In the genomic region with DNA sequence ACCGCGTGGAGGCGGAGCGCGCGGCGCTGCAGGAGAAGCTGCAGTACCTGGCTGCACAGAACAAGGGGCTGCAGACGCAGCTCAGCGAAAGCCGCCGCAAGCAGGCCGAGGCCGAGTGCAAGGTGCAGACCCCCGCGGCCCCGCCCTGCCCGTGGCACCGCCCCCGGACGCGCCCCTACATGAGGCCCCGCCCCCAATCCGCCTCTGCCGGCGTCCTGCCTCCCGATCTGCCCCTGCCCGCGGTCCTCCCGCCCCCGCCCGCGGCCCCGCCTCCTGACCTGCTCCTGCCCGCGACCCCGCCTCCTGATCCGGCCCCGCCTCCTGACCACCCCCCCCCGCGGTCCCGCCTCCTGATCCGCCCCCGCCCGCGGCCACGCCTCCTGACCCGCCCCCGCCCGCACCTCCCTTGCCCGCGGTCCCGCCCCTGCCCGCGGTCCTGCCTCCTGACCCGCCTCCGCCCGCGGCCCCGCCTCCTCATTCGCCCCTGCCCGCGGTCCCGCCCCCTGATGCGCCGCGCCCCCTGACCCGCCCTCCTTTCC, we compare ENCODE assay signal across 8 cellular contexts. TPM values are rescaled to one million over a fixed set of nuclear protein-coding genes. Genes with fewer than 3 reads are reported as not detected.
DNase-seq lines count a peak whose midpoint lies in the region; ATAC-seq and TF ChIP-seq lines count a peak whose summit lies in the region.

No MANE protein-coding gene starts in this region.

- H3K9me3 Mint-ChIP-seq in activated CD4-positive, alpha-beta T cell treated with anti-CD3 and anti-CD28 coated beads for 36 hours (ENCODE audit: low read depth) = no peaks in the 10 kb centered on the region
- no peaks in the 10 kb centered on the region for H3K9me3 Mint-ChIP-seq in chondrocyte (ENCODE audit: low read depth)

- no peaks in the 10 kb centered on the region for H3K9me3 ChIP-seq in GM23248 (ENCODE audit: low read depth)

- no peaks in the 10 kb centered on the region for H3K27me3 ChIP-seq in GM23248 (replicated peaks; ENCODE audit: insufficient read depth)

- H3K27ac Mint-ChIP-seq in activated CD4-positive, alpha-beta T cell treated with anti-CD3 and anti-CD28 coated beads for 36 hours = no peak overlapping the region
- H3K27ac Mint-ChIP-seq in chondrocyte (ENCODE audit: unreplicated experiment) = no peak overlapping the region

- no peaks in the 10 kb centered on the region for H3K4me1 ChIP-seq in GM23248 (ENCODE audit: insufficient read depth)

- no peak overlapping the region for H3K27ac ChIP-seq in GM23248

- no peaks in the 10 kb centered on the region for H3K79me2 ChIP-seq in GM23248 (ENCODE audit: insufficient read depth)

- no peak overlapping the region for H3K4me3 ChIP-seq in GM23248

- H3K9ac ChIP-seq in GM23248 = no peak overlapping the region

- H3K4me2 ChIP-seq in GM23248 (ENCODE audit: unreplicated experiment) = no peak overlapping the region

- peaks cover 12% of the 10 kb centered on the region for H3K4me1 Mint-ChIP-seq in activated CD4-positive, alpha-beta T cell treated with anti-CD3 and anti-CD28 coated beads for 36 hours
- no peaks in the 10 kb centered on the region for H3K4me1 Mint-ChIP-seq in chondrocyte (ENCODE audit: low read depth)

- POLR2A ChIA-PET in activated CD4-positive, alpha-beta T cell treated with anti-CD3 and anti-CD28 coated beads for 36 hours (lab: Charles Lee) = no interaction called here

- H4K20me1 ChIP-seq in GM23248 (ENCODE audit: insufficient read depth) = no peaks in the 10 kb centered on the region

- H3F3A ChIP-seq in GM23248 (ENCODE audit: insufficient read depth) = no peaks in the 10 kb centered on the region

- peak; percentile 74 for ATAC-seq in activated CD4-positive, alpha-beta T cell treated with anti-CD3 and anti-CD28 coated beads for 36 hours
- ATAC-seq in HG03108 (IDR thresholded peaks at IDR 0.05; ENCODE audit: unreplicated experiment) = no peak
- ATAC-seq in GM21447 (IDR thresholded peaks at IDR 0.05; ENCODE audit: unreplicated experiment) = no peak

- intact Hi-C loops in activated CD4-positive, alpha-beta T cell treated with anti-CD3 and anti-CD28 coated beads for 36 hours (cut with DNase I, micrococcal nuclease) = loop anchor here in 1 of 2 experiments (1.0 kb wide), 4 partner anchors 8 to 58 kb away; partner anchors contain the start of gene SNAPC2

- TF ChIP-seq CTCF in chondrocyte (IDR thresholded peaks at IDR 0.05) = no peak

- peak overlapping the region; percentile 40 for H3K4me3 Mint-ChIP-seq in activated CD4-positive, alpha-beta T cell treated with anti-CD3 and anti-CD28 coated beads for 36 hours
- peak overlapping the region; percentile 33 for H3K4me3 Mint-ChIP-seq in chondrocyte (ENCODE audit: unreplicated experiment)

- H3K36me3 Mint-ChIP-seq in activated CD4-positive, alpha-beta T cell treated with anti-CD3 and anti-CD28 coated beads for 36 hours (ENCODE audit: low read depth) = no peaks in the 10 kb centered on the region
- no peaks in the 10 kb centered on the region for H3K36me3 Mint-ChIP-seq in chondrocyte (ENCODE audit: low read depth)

- DNase-seq in GM23248 (peak; percentile 56), chondrocyte (ENCODE audit: low spot score) (no peak), lung microvascular endothelial cell (ENCODE audit: low read depth in 2 of 2) (peak; percentile 50 to 77), NCI-H748 treated with DMSO at 0.1 percent for 48 hours (lab: John Stamatoyannopoulos, UW) (no peak)
- peak; percentile 95 for DNase-seq in activated CD4-positive, alpha-beta T cell treated with anti-CD3 and anti-CD28 coated beads for 36 hours
- peak; percentile 29 to 32 for DNase-seq in stimulated activated CD8-positive, alpha-beta memory T cell treated with anti-CD3 and anti-CD28 coated beads, Interleukin-7, amount 100 ng/mL, for 1 hour (ENCODE audit: low read depth in 2 of 2)

- H3K9me2 ChIP-seq in GM23248 (ENCODE audit: insufficient read depth) = no peaks in the 10 kb centered on the region

- no peaks in the 10 kb centered on the region for H3K36me3 ChIP-seq in GM23248 (ENCODE audit: low read depth)

- H2AFZ ChIP-seq in GM23248 = no peak overlapping the region

- CTCF ChIA-PET in activated CD4-positive, alpha-beta T cell treated with anti-CD3 and anti-CD28 coated beads for 36 hours (lab: Charles Lee) = interaction anchor here (1.0 to 2.1 kb wide), 7 partner anchors 11 to 81 kb away, joined by 3 to 10 read pairs (median 5); partner anchors contain the start of genes SNAPC2 and TIMM44

- WGBS in GM23248 (ENCODE audit: low coverage in 1 of 2, low lambda C conversion rate in 2 of 2, missing lambda C conversion rate in 2 of 2), 2 experiments = 19 to 29% methylated on average over 7 to 52 of the region's 67 CpGs

- peaks cover 14% of the 10 kb centered on the region for H3K27me3 Mint-ChIP-seq in activated CD4-positive, alpha-beta T cell treated with anti-CD3 and anti-CD28 coated beads for 36 hours
- H3K27me3 Mint-ChIP-seq in chondrocyte (ENCODE audit: low read depth) = peaks cover 3% of the 10 kb centered on the region

- in situ Hi-C loops in GM23248 (cut with MboI) = no loop called here

RNA-seq across cellular contexts. Expression of gene PRR36, which starts 11.7 kb away (rescaled TPM):
- total RNA-seq in GM23248 (2014; rRNA removed; shearing (Covaris generic)) = not detected in 2 replicates
- polyA plus RNA-seq in GM23248 (2016; fragmentation: Nextera tagmentation; extraction: Ambion mirVana) = 0.10 TPM in 1 of 2 replicates, not detected in the other
- under 1 TPM; 0.09 to 0.14 TPM for total RNA-seq in activated CD4-positive, alpha-beta T cell treated with anti-CD3 and anti-CD28 coated beads for 36 hours
- total RNA-seq in chondrocyte = 0.22 to 0.80 TPM (median 0.38 TPM) in 3 replicates
- not detected in 2 replicates for total RNA-seq in lung microvascular endothelial cell

RNA-seq across cellular contexts. Expression of gene LRRC8E, which starts 25.8 kb away (rescaled TPM):
- total RNA-seq in GM23248 (2014; rRNA removed; shearing (Covaris generic)) = 3.5 and 3.6 TPM in 2 replicates
- 3.7 and 4.0 TPM in 2 replicates for polyA plus RNA-seq in GM23248 (2016; fragmentation: Nextera tagmentation; extraction: Ambion mirVana)
- not detected for total RNA-seq in activated CD4-positive, alpha-beta T cell treated with anti-CD3 and anti-CD28 coated beads for 36 hours
- total RNA-seq in chondrocyte (1.9 to 6.9 TPM (median 4.8 TPM) in 3 replicates), lung microvascular endothelial cell (under 0.01 and 0.65 TPM in 2 replicates)

RNA-seq across cellular contexts. Expression of gene EVI5L, which starts 32.5 kb away (rescaled TPM):
- total RNA-seq in GM23248 (2014; rRNA removed; shearing (Covaris generic)) = 24.3 and 26.8 TPM in 2 replicates
- 6.9 and 8.4 TPM in 2 replicates for polyA plus RNA-seq in GM23248 (2016; fragmentation: Nextera tagmentation; extraction: Ambion mirVana)
- 1 to 10 TPM; 4.8 to 5.9 TPM for total RNA-seq in activated CD4-positive, alpha-beta T cell treated with anti-CD3 and anti-CD28 coated beads for 36 hours
- total RNA-seq in chondrocyte (27.4 to 30.6 TPM (median 28.4 TPM) in 3 replicates), lung microvascular endothelial cell (7.0 and 7.9 TPM in 2 replicates)

RNA-seq across cellular contexts. Expression of gene MAP2K7, which starts 41.2 kb away (rescaled TPM):
- 9.7 and 14.8 TPM in 2 replicates for total RNA-seq in GM23248 (2014; rRNA removed; shearing (Covaris generic))
- 4.6 and 4.8 TPM in 2 replicates for polyA plus RNA-seq in GM23248 (2016; fragmentation: Nextera tagmentation; extraction: Ambion mirVana)
- 10 to 100 TPM; 32.2 to 33.7 TPM for total RNA-seq in activated CD4-positive, alpha-beta T cell treated with anti-CD3 and anti-CD28 coated beads for 36 hours
- total RNA-seq in chondrocyte (24.4 to 27.5 TPM (median 25.7 TPM) in 3 replicates), lung microvascular endothelial cell (6.8 and 9.9 TPM in 2 replicates)

RNA-seq across cellular contexts. Expression of gene TGFBR3L, which starts 52.1 kb away (rescaled TPM):
- total RNA-seq in GM23248 (2014; rRNA removed; shearing (Covaris generic)) = 9.0 TPM in 1 of 2 replicates, not detected in the other
- 24.3 and 30.6 TPM in 2 replicates for polyA plus RNA-seq in GM23248 (2016; fragmentation: Nextera tagmentation; extraction: Ambion mirVana)
- total RNA-seq in activated CD4-positive, alpha-beta T cell treated with anti-CD3 and anti-CD28 coated beads for 36 hours = 1 to 10 TPM; 2.6 to 3.2 TPM
- total RNA-seq in chondrocyte (8.1 to 11.6 TPM (median 11.2 TPM) in 3 replicates), lung microvascular endothelial cell (under 0.01 TPM in 1 of 2 replicates, not detected in the other)

Comparison
In these comparisons a context has a peak if more than half of its experiments do, and no peak if none do; other contexts are left out.
1. DNase-seq: peak in GM23248 (single experiment), activated CD4-positive, alpha-beta T cell treated with anti-CD3 and anti-CD28 coated beads for 36 hours (single experiment), lung microvascular endothelial cell (2 of 2) and stimulated activated CD8-positive, alpha-beta memory T cell treated with anti-CD3 and anti-CD28 coated beads, Interleukin-7, amount 100 ng/mL, for 1 hour (2 of 2); none in chondrocyte (single experiment) and NCI-H748 treated with DMSO at 0.1 percent for 48 hours (single experiment).